ENCODE assay signal across 22 cellular contexts in the genomic region with DNA sequence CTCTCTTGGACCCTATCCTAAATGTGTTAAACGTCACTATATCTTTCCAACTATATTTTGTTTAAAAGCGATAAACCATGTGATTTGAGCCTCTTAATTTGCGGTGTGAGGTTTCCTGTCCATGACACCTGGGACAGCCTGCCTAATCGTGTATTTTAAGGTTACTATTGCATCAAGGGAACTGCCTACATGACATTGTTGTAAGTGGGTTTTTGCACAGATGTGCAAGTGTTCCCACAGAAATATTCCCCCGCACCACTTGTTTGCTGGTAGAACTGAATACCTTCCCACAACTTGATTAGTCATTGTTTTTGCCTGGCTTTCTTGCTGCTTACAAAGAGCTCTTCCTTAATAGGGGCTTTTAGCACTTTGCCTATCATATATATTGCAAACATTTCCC. TPM values are rescaled to one million over a fixed set of nuclear protein-coding genes. Genes with fewer than 3 reads are reported as not detected.
DNase-seq lines count a peak whose midpoint lies in the region; ATAC-seq lines count a peak whose summit lies in the region.
"Had no signal": no experiment of that assay in that cellular context is flagged by ENCODE, and none has a peak within 500 bp of the region (broad histone marks: within the 10 kb centered on the region; RNA-seq: fewer than 3 reads in every experiment).

No MANE protein-coding gene starts in this region.

- no peak overlapping the region for H3K4me3 ChIP-seq in SJCRH30
- H3K4me3 ChIP-seq: left ventricle myocardium inferior, right atrium auricular region, tibial nerve had no signal

- H3K27ac ChIP-seq in SJCRH30: no peak overlapping the region
- H3K27ac ChIP-seq: left ventricle myocardium inferior, right atrium auricular region, tibial nerve, WERI-Rb-1 had no signal

- H3K4me1 Mint-ChIP-seq in activated T-helper 17 cell treated with anti-CD3 and anti-CD28 coated beads, Interleukin-2, amount 50 U/mL, for 72 hours: peaks cover 18% of the 10 kb centered on the region

- ATAC-seq in GM18519 (IDR thresholded peaks at IDR 0.05; ENCODE audit: low FRiP score, unreplicated experiment) (peak; percentile 55), HG02759 (IDR thresholded peaks at IDR 0.05; ENCODE audit: unreplicated experiment) (peak; percentile 44), GM19023 (IDR thresholded peaks at IDR 0.05; ENCODE audit: unreplicated experiment) (no peak)
- peak; percentile 56 for ATAC-seq in activated T-helper 17 cell treated with anti-CD3 and anti-CD28 coated beads, Interleukin-2, amount 50 U/mL, for 72 hours (replicated peaks)

- H3K36me3 Mint-ChIP-seq in activated T-helper 17 cell treated with anti-CD3 and anti-CD28 coated beads, Interleukin-2, amount 50 U/mL, for 72 hours (ENCODE audit: low read depth): peaks cover 34% of the 10 kb centered on the region

- H3K9me3 ChIP-seq in SJCRH30 (replicated peaks): no peaks in the 10 kb centered on the region
- H3K9me3 ChIP-seq: left ventricle myocardium inferior, right atrium auricular region had no signal

- H3K27me3 Mint-ChIP-seq in activated T-helper 17 cell treated with anti-CD3 and anti-CD28 coated beads, Interleukin-2, amount 50 U/mL, for 72 hours: peaks cover 11% of the 10 kb centered on the region

- peak; percentile 28 for DNase-seq in kidney tubule cell (ENCODE audit: low spot score)
- no peak for DNase-seq in NCI-H1092 treated with DMSO at 0.1 percent for 48 hours (lab: John Stamatoyannopoulos, UW)
- DNase-seq in T-helper 2 cell: no peak
- no peak for DNase-seq in SJCRH30
- DNase-seq: activated CD4-positive, alpha-beta memory T cell treated with anti-CD3 and anti-CD28 coated beads for 36 hours; activated T-cell treated with anti-CD3 and anti-CD28 coated beads, Interleukin-2, amount 50 U/mL, for 24 hours; BE2C; dermis blood vessel endothelial cell; GDM1; left ventricle myocardium inferior; NCI-H146; NCI-H2227 treated with DMSO at 0.1 percent for 48 hours; stimulated activated naive CD4-positive, alpha-beta T cell had no signal

- H3K4me3 Mint-ChIP-seq in activated T-helper 17 cell treated with anti-CD3 and anti-CD28 coated beads, Interleukin-2, amount 50 U/mL, for 72 hours: no peak overlapping the region
- H3K4me3 Mint-ChIP-seq: activated CD4-positive, alpha-beta memory T cell treated with anti-CD3 and anti-CD28 coated beads for 36 hours; activated naive CD4-positive, alpha-beta T cell treated with anti-CD3 and anti-CD28 coated beads, Interleukin-2, amount 50 U/mL, for 24 hours; activated T-cell treated with anti-CD3 and anti-CD28 coated beads, Interleukin-2, amount 50 U/mL, for 24 hours had no signal

- no peaks in the 10 kb centered on the region for H3K4me1 ChIP-seq in SJCRH30
- H3K4me1 ChIP-seq: BE2C had no signal

- H3K9me3 Mint-ChIP-seq in activated T-helper 17 cell treated with anti-CD3 and anti-CD28 coated beads, Interleukin-2, amount 50 U/mL, for 72 hours: no peaks in the 10 kb centered on the region
- H3K9me3 Mint-ChIP-seq: activated CD4-positive, alpha-beta memory T cell treated with anti-CD3 and anti-CD28 coated beads for 36 hours; activated naive CD4-positive, alpha-beta T cell treated with anti-CD3 and anti-CD28 coated beads, Interleukin-2, amount 50 U/mL, for 24 hours; activated T-cell treated with anti-CD3 and anti-CD28 coated beads, Interleukin-2, amount 50 U/mL, for 24 hours had no signal

- H3K36me3 ChIP-seq in SJCRH30: no peaks in the 10 kb centered on the region; the same call in 1 of the 2 replicates
- H3K36me3 ChIP-seq: BE2C, right atrium auricular region, WERI-Rb-1 had no signal

- no peak overlapping the region for H3K27ac Mint-ChIP-seq in activated T-helper 17 cell treated with anti-CD3 and anti-CD28 coated beads, Interleukin-2, amount 50 U/mL, for 72 hours
- H3K27ac Mint-ChIP-seq: activated CD4-positive, alpha-beta memory T cell treated with anti-CD3 and anti-CD28 coated beads for 36 hours; activated naive CD4-positive, alpha-beta T cell treated with anti-CD3 and anti-CD28 coated beads, Interleukin-2, amount 50 U/mL, for 24 hours; activated T-cell treated with anti-CD3 and anti-CD28 coated beads, Interleukin-2, amount 50 U/mL, for 24 hours had no signal

- H3K27me3 ChIP-seq in SJCRH30: no peaks in the 10 kb centered on the region
- H3K27me3 ChIP-seq: right atrium auricular region had no signal

RNA-seq across cellular contexts. Expression of a gene that starts 5.1 kb away (rescaled TPM):
- total RNA-seq in activated T-helper 17 cell treated with anti-CD3 and anti-CD28 coated beads, Interleukin-2, amount 50 U/mL, for 72 hours: not detected
- 0.02 and 0.10 TPM in 2 replicates for total RNA-seq in SJCRH30 (2014; rRNA removed; shearing (Covaris generic))
- total RNA-seq: activated CD4-positive, alpha-beta memory T cell treated with anti-CD3 and anti-CD28 coated beads for 36 hours; dermis blood vessel endothelial cell; left ventricle myocardium inferior; right atrium auricular region; T-helper 1 cell treated with Interleukin-12 subunit alpha and Interleukin-12 subunit beta and Interleukin-4 antibody, amounts not matched to agents 30 ng/mL and 1 ng/mL, for 36 hours; tibial nerve had no signal

RNA-seq across cellular contexts. Expression of a gene that starts 24.0 kb away (rescaled TPM):
- total RNA-seq in activated T-helper 17 cell treated with anti-CD3 and anti-CD28 coated beads, Interleukin-2, amount 50 U/mL, for 72 hours: 10 to 100 TPM; 37.2 to 54.4 TPM
- 59.1 and 73.7 TPM in 2 replicates for total RNA-seq in SJCRH30 (2014; rRNA removed; shearing (Covaris generic))

RNA-seq across cellular contexts. Expression of a gene that starts 24.2 kb away (rescaled TPM):
- total RNA-seq in activated T-helper 17 cell treated with anti-CD3 and anti-CD28 coated beads, Interleukin-2, amount 50 U/mL, for 72 hours: 10 to 100 TPM; 71.1 to 75.6 TPM
- total RNA-seq in SJCRH30 (2014; rRNA removed; shearing (Covaris generic)): 122 and 123 TPM in 2 replicates
